8 cellular contexts compared by ENCODE assay signal in the genomic region with DNA sequence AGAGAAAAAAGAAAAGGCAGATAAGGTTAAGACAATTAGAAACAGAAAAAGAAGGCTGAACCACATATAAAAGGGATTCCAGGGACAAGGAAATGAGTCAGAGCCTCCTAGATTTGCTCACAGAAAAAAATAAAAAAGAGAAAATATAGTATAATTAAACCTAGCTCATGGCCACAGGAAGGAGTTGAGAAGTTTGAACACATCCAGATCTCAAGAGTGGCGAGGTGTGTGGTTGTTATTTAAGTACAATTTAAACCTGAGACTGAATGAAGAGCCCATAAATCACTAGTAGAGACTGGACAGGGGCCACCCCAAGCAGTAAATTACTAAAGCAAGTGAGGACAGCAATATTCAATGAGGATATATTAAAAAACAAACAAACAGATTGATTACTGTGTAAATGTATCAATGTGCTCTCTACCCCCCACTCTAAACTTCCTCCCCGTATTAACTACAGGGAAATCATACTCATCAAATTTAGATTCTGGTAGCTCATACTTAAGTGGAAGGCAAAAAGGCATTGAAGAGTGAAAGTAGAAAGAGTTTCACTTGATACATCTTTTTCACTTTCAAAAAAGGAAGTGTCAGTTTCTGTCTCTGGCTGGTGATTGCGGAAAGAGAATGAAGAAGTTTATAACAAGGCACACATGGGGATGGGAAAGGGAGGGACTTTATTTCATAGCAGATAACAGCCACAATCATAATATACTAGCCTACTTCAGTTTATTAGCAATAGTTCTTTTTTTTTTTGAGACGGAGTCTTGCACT. TPM values are rescaled to one million over a fixed set of nuclear protein-coding genes. Genes with fewer than 3 reads are reported as not detected.
DNase-seq lines count a peak whose midpoint lies in the region; ATAC-seq, FAIRE-seq and TF ChIP-seq lines count a peak whose summit lies in the region.

No MANE protein-coding gene starts in this region.

- H3K27ac ChIP-seq in IMR-90 (ENCODE audit: insufficient read depth, low read length): no peak overlapping the region
- H3K27ac ChIP-seq in GM12878 (ENCODE audit: control insufficient read depth, insufficient read depth): no peak overlapping the region
- H3K27ac ChIP-seq in suprapubic skin: no peak overlapping the region

- no peak overlapping the region for H4K5ac ChIP-seq in IMR-90 (ENCODE audit: low read depth, low read length)

- no peak for TF ChIP-seq CTCF in IMR-90 (conservative IDR thresholded peaks at IDR 0.05; ENCODE audit: low read depth, low read length)
- no peak for TF ChIP-seq CTCF in GM12878 (IDR thresholded peaks at IDR 0.05 in 2 of 3, conservative IDR thresholded peaks at IDR 0.05 in 1 of 3; ENCODE audit: control insufficient read depth in 2 of 3, extremely low read depth in 1 of 3, insufficient read depth in 1 of 3, low read depth in 3 of 3, low read length in 3 of 3)
- TF ChIP-seq CTCF in suprapubic skin (IDR thresholded peaks at IDR 0.05): no peak

- TF ChIP-seq RAD21 in IMR-90 (IDR thresholded peaks at IDR 0.05; ENCODE audit: low read length): no peak
- TF ChIP-seq RAD21 in GM12878 (IDR thresholded peaks at IDR 0.05; ENCODE audit: insufficient read depth, low read depth, low read length): no peak

- H3K36me3 ChIP-seq in IMR-90 (ENCODE audit: control insufficient read depth, insufficient read depth, low read length) (no peaks in the 10 kb centered on the region), GM12878 (ENCODE audit: control insufficient read depth in 2 of 2, insufficient read depth in 2 of 2, low read length in 1 of 2) (no peaks in the 10 kb centered on the region), suprapubic skin (no peaks in the 10 kb centered on the region)

- RAD21 ChIA-PET in GM12878 (lab: Charles Lee; ENCODE audit: unreplicated experiment): interaction anchor here (1.0 to 1.6 kb wide), 4 partner anchors 9 to 487 kb away, joined by 4 to 7 read pairs (median 5); no protein-coding TSS in a partner anchor

- no peak overlapping the region for H2AK9ac ChIP-seq in IMR-90 (replicated peaks; ENCODE audit: low read depth, low read length, poor library complexity)

- H2AFZ ChIP-seq in IMR-90 (replicated peaks; ENCODE audit: low read length, poor library complexity) (no peak overlapping the region), GM12878 (ENCODE audit: control insufficient read depth, low read depth, low read length) (no peak overlapping the region; the same call in 1 of the 2 replicates)

- H4K20me1 ChIP-seq in IMR-90 (ENCODE audit: insufficient read depth, low read length) (no peaks in the 10 kb centered on the region), GM12878 (ENCODE audit: control insufficient read depth, insufficient read depth) (no peaks in the 10 kb centered on the region)

- no peak overlapping the region for H3K4me3 ChIP-seq in IMR-90 (ENCODE audit: insufficient read depth, low read depth, low read length)
- no peak overlapping the region for H3K4me3 ChIP-seq in GM12878
- H3K4me3 ChIP-seq in suprapubic skin: no peak overlapping the region

- H3K23ac ChIP-seq in IMR-90 (ENCODE audit: low read depth, low read length): no peak overlapping the region

- no peak overlapping the region for H2BK5ac ChIP-seq in IMR-90 (ENCODE audit: low read depth, low read length, poor library complexity, severe bottlenecking)

- H3K18ac ChIP-seq in IMR-90 (ENCODE audit: low read depth, low read length): no peak overlapping the region

- SMC1A ChIA-PET in GM12878 (lab: Charles Lee; ENCODE audit: uncharacterized antibody, unreplicated experiment): interaction anchor here (0.9 to 3.3 kb wide), 14 partner anchors 9 to 631 kb away, joined by 3 to 15 read pairs (median 4); no protein-coding TSS in a partner anchor

- no peaks in the 10 kb centered on the region for H3K79me1 ChIP-seq in IMR-90 (ENCODE audit: low read depth in 1 of 2, low read length in 2 of 2)

- DNase-seq in GM12892 (ENCODE audit: insufficient read length): peak; percentile 24
- peak; percentile 49 for DNase-seq in IMR-90
- DNase-seq in GM12878 (ENCODE audit: low read depth, low spot score): peak; percentile 41
- no peak for DNase-seq in stimulated activated naive CD8-positive, alpha-beta T cell treated with anti-CD3 and anti-CD28 coated beads, Interleukin-15, Interleukin-2, amounts not matched to agents 100 U/mL and 50 U/mL, for 24 hours
- no peak for DNase-seq in suprapubic skin (ENCODE audit: low spot score in 2 of 2)
- no peak for DNase-seq in cardiac septum (ENCODE audit: low spot score)
- DNase-seq in GF-D8 (lab: John Stamatoyannopoulos, UW): no peak

- H4K91ac ChIP-seq in IMR-90 (ENCODE audit: insufficient read depth, low read depth, low read length): no peak overlapping the region

- H3K9ac ChIP-seq in IMR-90 (ENCODE audit: low read depth, low read length) (no peak overlapping the region), GM12878 (ENCODE audit: control insufficient read depth, insufficient read depth, low read length) (no peak overlapping the region)

- no peaks in the 10 kb centered on the region for H3K27me3 ChIP-seq in IMR-90 (ENCODE audit: control insufficient read depth, insufficient read depth, low read length)
- H3K27me3 ChIP-seq in GM12878 (replicated peaks in 1 of 2; ENCODE audit: control insufficient read depth in 2 of 2, insufficient read depth in 2 of 2, low read length in 1 of 2): no peaks in the 10 kb centered on the region
- no peaks in the 10 kb centered on the region for H3K27me3 ChIP-seq in suprapubic skin

- TF ChIP-seq POLR2A in GM12892 (IDR thresholded peaks at IDR 0.05; ENCODE audit: low read depth, low read length) (no peak), IMR-90 (IDR thresholded peaks at IDR 0.05; ENCODE audit: low read depth, low read length) (no peak), GM12878 (IDR thresholded peaks at IDR 0.05; ENCODE audit: low read depth, low read length) (no peak), suprapubic skin (IDR thresholded peaks at IDR 0.05) (no peak)

- no peak overlapping the region for H3K56ac ChIP-seq in IMR-90 (ENCODE audit: extremely low read depth, insufficient read depth, low read length)

- no peak overlapping the region for H2BK120ac ChIP-seq in IMR-90 (ENCODE audit: low read depth, low read length)

- CTCF ChIA-PET in IMR-90 (lab: Yijun Ruan, JAX): interaction anchor here (1.3 to 1.5 kb wide), 2 partner anchors 8 to 9 kb away, joined by 4 to 6 read pairs; no protein-coding TSS in a partner anchor
- CTCF ChIA-PET in GM12878 (lab: Yijun Ruan, JAX): interaction anchor here (0.5 to 1.9 kb wide), 6 partner anchors 8 to 493 kb away, joined by 3 to 16 read pairs (median 4); no protein-coding TSS in a partner anchor

- no peak overlapping the region; the same call in 1 of the 2 replicates for H3K4me2 ChIP-seq in IMR-90 (ENCODE audit: low read depth, low read length)
- H3K4me2 ChIP-seq in GM12878 (ENCODE audit: control insufficient read depth, insufficient read depth): peak overlapping the region; percentile 59

- in situ Hi-C loops in IMR-90 (cut with MboI; ENCODE audit: low sequenced_read_pairs): no loop called here
- in situ Hi-C loops in GM12878 (cut with MboI): no loop called here

- intact Hi-C loops in IMR-90 (cut with micrococcal nuclease) (no loop called here), GM12878 (cut with micrococcal nuclease; ENCODE audit: unreplicated experiment) (no loop called here), cardiac septum (cut with DNase I) (no loop called here)

- no peaks in the 10 kb centered on the region for H3K9me1 ChIP-seq in IMR-90 (ENCODE audit: insufficient read depth, low read length)

- no peak overlapping the region for H2AK5ac ChIP-seq in IMR-90 (ENCODE audit: low read depth, low read length)

- H3K9me3 ChIP-seq in IMR-90 (ENCODE audit: control insufficient read depth, insufficient read depth, low read length) (no peaks in the 10 kb centered on the region), GM12878 (replicated peaks; ENCODE audit: control insufficient read depth, insufficient read depth, low read length) (no peaks in the 10 kb centered on the region), suprapubic skin (no peaks in the 10 kb centered on the region)

- dilution Hi-C loops in IMR-90 (cut with HindIII; ENCODE audit: low sequenced_read_pairs, unreplicated experiment): no loop called here

- H2BK20ac ChIP-seq in IMR-90 (ENCODE audit: low read depth, low read length): no peak overlapping the region

- TF ChIP-seq EP300 in GM12878 (IDR thresholded peaks at IDR 0.05; ENCODE audit: borderline replicate concordance in 1 of 2, control insufficient read depth in 1 of 2, low read depth in 2 of 2, low read length in 2 of 2) (no peak), suprapubic skin (IDR thresholded peaks at IDR 0.05) (no peak)

- FAIRE-seq in GM12892 (lab: Jason Lieb, UNC): peak; percentile 33
- FAIRE-seq in GM12878 (lab: Jason Lieb, UNC): peak; percentile 75

- no CpG with 5 or more reads among the region's 4 CpGs for WGBS in IMR-90 (ENCODE audit: extremely low coverage in 2 of 2, insufficient read length in 1 of 2), 2 experiments
- 1% methylated on average over 4 of the region's 4 CpGs for WGBS in GM12878 (ENCODE audit: insufficient coverage, insufficient replicate concordance, low lambda C conversion rate, missing lambda C conversion rate)
- 47% methylated on average over 4 of the region's 4 CpGs for WGBS in suprapubic skin

- no peaks in the 10 kb centered on the region; the same call in 1 of the 2 replicates for H3K4me1 ChIP-seq in IMR-90 (ENCODE audit: control insufficient read depth, insufficient read depth, low read length)
- peaks cover 7% of the 10 kb centered on the region for H3K4me1 ChIP-seq in GM12878 (ENCODE audit: control insufficient read depth, insufficient read depth, low read length)
- no peaks in the 10 kb centered on the region for H3K4me1 ChIP-seq in suprapubic skin

- POLR2A ChIA-PET in IMR-90 (lab: Charles Lee; ENCODE audit: unreplicated experiment) (interaction anchor here (0.6 kb wide), 1 partner anchor 9 kb away, joined by 3 read pairs; no protein-coding TSS in a partner anchor), GM12878 (lab: Charles Lee) (no interaction called here)

- H3K79me2 ChIP-seq in GM12878 (ENCODE audit: control insufficient read depth, insufficient read depth, low read length): no peaks in the 10 kb centered on the region

- no peak overlapping the region for H3K14ac ChIP-seq in IMR-90 (replicated peaks; ENCODE audit: low read depth, low read length)

- ATAC-seq in GM21576 (IDR thresholded peaks at IDR 0.05; ENCODE audit: unreplicated experiment): peak; percentile 94
- ATAC-seq in IMR-90 (ENCODE audit: low read depth): peak; percentile 79
- ATAC-seq in GM12878: peak; percentile 96
- ATAC-seq in stimulated activated naive CD8-positive, alpha-beta T cell treated with anti-CD3 and anti-CD28 coated beads, Interleukin-15, Interleukin-2, amounts not matched to agents 100 U/mL and 50 U/mL, for 24 hours: peak; percentile 79

- no TSS peak for BruUV-seq in IMR-90 (replicated peaks; lab: Mats Ljungman, UMichigan)
- no TSS peak for BruUV-seq in GM12878 (replicated peaks; lab: Mats Ljungman, UMichigan)

- H4K8ac ChIP-seq in IMR-90 (ENCODE audit: low read depth in 2 of 2, low read length in 2 of 2): no peak overlapping the region; a peak in 1 of 4 replicates

- H2BK15ac ChIP-seq in IMR-90 (ENCODE audit: low read depth, low read length): no peak overlapping the region

- H3K4ac ChIP-seq in IMR-90 (ENCODE audit: low read depth, low read length): no peak overlapping the region

RNA-seq across cellular contexts. Expression of a gene that starts 49.3 kb away (rescaled TPM):
- polyA plus RNA-seq in GM12892 (2012; ENCODE audit: missing spikeins): 17.5 TPM
- total RNA-seq in IMR-90 (2012; rRNA removed) (21.9 and 23.5 TPM in 2 replicates), GM12878 (2014; rRNA removed) (17.6 TPM in 2 replicates), GM12878 (2014; rRNA removed; fragmentation: Illumina TruSeq; extraction: Trizol) (24.7 and 25.9 TPM in 2 replicates), GM12878 (2021) (27.0 and 28.8 TPM in 2 replicates), suprapubic skin (10 to 100 TPM; 34.1 to 63.7 (median 41.0) TPM), cardiac septum (62.7 TPM)
- polyA plus RNA-seq in IMR-90 (2012; rRNA removed) (13.6 and 16.1 TPM in 2 replicates), GM12878 (2011; rRNA removed) (20.8 and 20.9 TPM in 2 replicates), GM12878 (2014; fragmentation: Illumina TruSeq; extraction: Trizol) (27.9 and 35.0 TPM in 2 replicates), GM12878 (2014; fragmentation: Nextera tagmentation; extraction: Ambion mirVana) (1 to 10 TPM; 8.1 to 8.5 TPM), GM12878 (2014; rRNA removed) (13.0 and 14.0 TPM in 2 replicates), GM12878 (2016; fragmentation: Nextera tagmentation; extraction: Ambion mirVana) (10 to 100 TPM; 12.4 to 14.2 TPM)
- 4.1 and 6.9 TPM in 2 replicates for polyA plus RNA-seq in IMR-90 (2012; cell fraction: cytosol; rRNA removed)
- 5.1 and 23.0 TPM in 2 replicates for polyA plus RNA-seq in IMR-90 (2012; cell fraction: nucleus; rRNA removed; ENCODE audit: low replicate concordance)
- 61.6 and 70.8 TPM in 2 replicates for total RNA-seq in GM12878 (2013; cell fraction: nucleolus; rRNA removed)
- polyA plus RNA-seq in GM12878 (2011; ENCODE audit: low read depth): 10.2 TPM
- polyA plus RNA-seq in GM12878 (2011; cell fraction: cytosol; rRNA removed): 13.8 and 17.0 TPM in 2 replicates
- 21.9 and 22.2 TPM in 2 replicates for polyA plus RNA-seq in GM12878 (2011; cell fraction: nucleus; rRNA removed)
- polyA plus RNA-seq in GM12878 (2012): 15.4 and 16.9 TPM in 2 replicates
- 29.6 and 31.4 TPM in 2 replicates for polyA minus RNA-seq in GM12878 (2011; rRNA and poly(A)+ RNA removed)
- polyA minus RNA-seq in GM12878 (2011; cell fraction: cytosol; rRNA and poly(A)+ RNA removed): 15.0 and 15.4 TPM in 2 replicates
- 21.9 and 36.8 TPM in 2 replicates for polyA minus RNA-seq in GM12878 (2011; cell fraction: nucleus; rRNA and poly(A)+ RNA removed)

Comparison
In these comparisons a context has a peak if more than half of its experiments do, and no peak if none do; other contexts are left out.
1. DNase-seq: peak in GM12892 (single experiment), IMR-90 (single experiment) and GM12878 (single experiment); none in stimulated activated naive CD8-positive, alpha-beta T cell treated with anti-CD3 and anti-CD28 coated beads, Interleukin-15, Interleukin-2, amounts not matched to agents 100 U/mL and 50 U/mL, for 24 hours (single experiment), suprapubic skin (0 of 2), cardiac septum (single experiment) and GF-D8 (single experiment).
2. Peak in every context shown above with its lines, with median percentiles within 50 percentile points of each other: ATAC-seq.